20 cellular contexts compared by ENCODE assay signal in genomic region chr10:73788864-73789658, GRCh38. TPM values are rescaled to one million over a fixed set of nuclear protein-coding genes. Genes with fewer than 3 reads are reported as not detected.
DNase-seq lines count a peak whose midpoint lies in the region; ATAC-seq and TF ChIP-seq lines count a peak whose summit lies in the region.
"Had no signal": no experiment of that assay in that cellular context is flagged by ENCODE, and none has a peak within 500 bp of the region (broad histone marks: within the 10 kb centered on the region; RNA-seq: fewer than 3 reads in every experiment).

No MANE protein-coding gene starts in this region.

- no peak for DNase-seq in activated T-cell treated with anti-CD3 and anti-CD28 coated beads, Interleukin-2, amount 50 U/mL, for 24 hours
- no peak for DNase-seq in activated T-cell treated with anti-CD3 and anti-CD28 coated beads, Interleukin-2, amount 50 U/mL, for 48 hours
- DNase-seq in mucosa of descending colon = peak in 2 of 3 donors; percentile 14 to 39
- no peak for DNase-seq in type B pancreatic cell (ENCODE audit: extremely low spot score, unreplicated experiment)
- no peak for DNase-seq in NCI-H748 (lab: John Stamatoyannopoulos, UW; ENCODE audit: unreplicated experiment)
- no peak for DNase-seq in erythroblast (lab: John Stamatoyannopoulos, UW)
- DNase-seq: CD8-positive, alpha-beta memory T cell; DND-41; GDM1; GM23248; MG63; NCI-H1092 treated with DMSO at 0.1 percent for 48 hours; NCI-H1694; NCI-H2107; NCI-H2227 treated with DMSO at 0.1 percent for 48 hours; NCI-H524 treated with DMSO at 0.1 percent for 48 hours; SIG-M5 had no signal

- peaks cover 68% of the 10 kb centered on the region for H3K36me3 Mint-ChIP-seq in activated T-cell treated with anti-CD3 and anti-CD28 coated beads, Interleukin-2, amount 50 U/mL, for 24 hours (ENCODE audit: low read depth)
- H3K36me3 Mint-ChIP-seq in brain (peaks cover 42% of the 10 kb centered on the region), type B pancreatic cell (no peaks in the 10 kb centered on the region)

- no peaks in the 10 kb centered on the region for H3K9me3 Mint-ChIP-seq in activated T-cell treated with anti-CD3 and anti-CD28 coated beads, Interleukin-2, amount 50 U/mL, for 24 hours
- H3K9me3 Mint-ChIP-seq in brain = no peaks in the 10 kb centered on the region
- no peaks in the 10 kb centered on the region for H3K9me3 Mint-ChIP-seq in type B pancreatic cell

- ATAC-seq in mucosa of descending colon (no peak), HG03378 (IDR thresholded peaks at IDR 0.05; ENCODE audit: unreplicated experiment) (no peak)
- ATAC-seq: GM12878 had no signal

- no peak for TF ChIP-seq POLR2A in erythroblast (IDR thresholded peaks at IDR 0.05; ENCODE audit: low read length)

- H3K4me3 ChIP-seq in mucosa of descending colon = no peak overlapping the region
- H3K4me3 ChIP-seq: GM12878, GM23248, MG63 had no signal

- H3K4me1 Mint-ChIP-seq in activated T-cell treated with anti-CD3 and anti-CD28 coated beads, Interleukin-2, amount 50 U/mL, for 24 hours (ENCODE audit: low read depth) = peaks cover 28% of the 10 kb centered on the region
- H3K4me1 Mint-ChIP-seq in brain (peaks cover 39% of the 10 kb centered on the region), type B pancreatic cell (ENCODE audit: unreplicated experiment) (peaks cover 9% of the 10 kb centered on the region)

- no peak for TF ChIP-seq CTCF in brain (conservative IDR thresholded peaks at IDR 0.05)
- TF ChIP-seq CTCF in mucosa of descending colon (IDR thresholded peaks at IDR 0.05) = no peak
- TF ChIP-seq CTCF in type B pancreatic cell (conservative IDR thresholded peaks at IDR 0.05) = no peak

- no peaks in the 10 kb centered on the region for H3K27me3 Mint-ChIP-seq in activated T-cell treated with anti-CD3 and anti-CD28 coated beads, Interleukin-2, amount 50 U/mL, for 24 hours
- H3K27me3 Mint-ChIP-seq in brain = peaks cover 7% of the 10 kb centered on the region
- no peaks in the 10 kb centered on the region for H3K27me3 Mint-ChIP-seq in type B pancreatic cell

- H3K9me3 ChIP-seq in mucosa of descending colon = no peaks in the 10 kb centered on the region
- H3K9me3 ChIP-seq: MG63 had no signal

- peak overlapping the region; percentile 28 for H3K27ac Mint-ChIP-seq in activated T-cell treated with anti-CD3 and anti-CD28 coated beads, Interleukin-2, amount 50 U/mL, for 24 hours
- peak overlapping the region in 1 of 5 experiments; percentile 37 for H3K27ac Mint-ChIP-seq in brain
- H3K27ac Mint-ChIP-seq in type B pancreatic cell = no peak overlapping the region

- peaks cover 16% of the 10 kb centered on the region for H3K4me1 ChIP-seq in mucosa of descending colon (ENCODE audit: low read depth)

- no peak overlapping the region for H3K4me3 Mint-ChIP-seq in activated T-cell treated with anti-CD3 and anti-CD28 coated beads, Interleukin-2, amount 50 U/mL, for 24 hours
- H3K4me3 Mint-ChIP-seq in brain (peak overlapping the region in 3 of 5 experiments; percentile 26 to 76 (median 62)), type B pancreatic cell (peak overlapping the region; percentile 45)

- H3K36me3 ChIP-seq in mucosa of descending colon (ENCODE audit: low read depth) = peaks cover 16% of the 10 kb centered on the region

- intact Hi-C loops in mucosa of descending colon (cut with DNase I, micrococcal nuclease) = no loop called here

RNA-seq across cellular contexts. Expression of gene ZSWIM8, which starts 3.7 kb away (rescaled TPM):
- 81.2 TPM for polyA plus RNA-seq in brain (ENCODE audit: insufficient read depth, low read depth, low replicate concordance)
- total RNA-seq in mucosa of descending colon (100 to 1,000 TPM in 1 of 3 donors, 10 to 100 TPM in 2; 72.5 to 119 (median 90.1) TPM), type B pancreatic cell (ENCODE audit: low replicate concordance) (131 and 139 TPM in 2 replicates)

RNA-seq across cellular contexts. Expression of gene CHCHD1, which starts 7.2 kb away (rescaled TPM):
- polyA plus RNA-seq in brain (ENCODE audit: insufficient read depth, low read depth, low replicate concordance) = 35.9 TPM
- total RNA-seq in mucosa of descending colon = 10 to 100 TPM; 19.8 to 26.2 (median 22.7) TPM
- total RNA-seq in type B pancreatic cell (ENCODE audit: low replicate concordance) = 32.6 and 37.1 TPM in 2 replicates

RNA-seq across cellular contexts. Expression of gene NDST2, which starts 22.3 kb away (rescaled TPM):
- 9.0 TPM for polyA plus RNA-seq in brain (ENCODE audit: insufficient read depth, low read depth, low replicate concordance)
- total RNA-seq in mucosa of descending colon = 10 to 100 TPM; 26.7 to 39.0 (median 29.0) TPM
- 27.1 and 33.5 TPM in 2 replicates for total RNA-seq in type B pancreatic cell (ENCODE audit: low replicate concordance)

RNA-seq across cellular contexts. Expression of gene SEC24C, which starts 44.9 kb away (rescaled TPM):
- 67.7 TPM for polyA plus RNA-seq in brain (ENCODE audit: insufficient read depth, low read depth, low replicate concordance)
- total RNA-seq in mucosa of descending colon = 10 to 100 TPM; 64.5 to 73.6 (median 71.2) TPM
- 75.5 and 90.3 TPM in 2 replicates for total RNA-seq in type B pancreatic cell (ENCODE audit: low replicate concordance)

Comparison
In these comparisons a context has a peak if more than half of its experiments do, and no peak if none do; other contexts are left out.
1. DNase-seq: peak in mucosa of descending colon (2 of 3); none in activated T-cell treated with anti-CD3 and anti-CD28 coated beads, Interleukin-2, amount 50 U/mL, for 24 hours (single experiment), activated T-cell treated with anti-CD3 and anti-CD28 coated beads, Interleukin-2, amount 50 U/mL, for 48 hours (0 of 2), type B pancreatic cell (single experiment), NCI-H748 (single experiment) and erythroblast (0 of 2).